ENCODE assay signal across 29 cellular contexts in genomic region chr2:20211420-20211819, GRCh38. TPM values are rescaled to one million over a fixed set of nuclear protein-coding genes. Genes with fewer than 3 reads are reported as not detected.
DNase-seq lines count a peak whose midpoint lies in the region; ATAC-seq, FAIRE-seq and TF ChIP-seq lines count a peak whose summit lies in the region.
"Had no signal": no experiment of that assay in that cellular context is flagged by ENCODE, and none has a peak within 500 bp of the region (broad histone marks: within the 10 kb centered on the region; RNA-seq: fewer than 3 reads in every experiment).

No MANE protein-coding gene starts in this region.

- H4K20me1 ChIP-seq in BLaER1 (peaks cover 17% of the 10 kb centered on the region; the same call in 1 of the 2 replicates), HepG2 (ENCODE audit: insufficient read depth, low read length) (no peaks in the 10 kb centered on the region)

- BruUV-seq in HepG2 (replicated peaks; lab: Mats Ljungman, UMichigan), result no TSS peak

- CTCF ChIA-PET in HepG2 (lab: Yijun Ruan, JAX; ENCODE audit: low intra/inter-chr PET ratio, low total read pairs), result no interaction called here

- DNase-seq in WERI-Rb-1, result no peak
- no peak for DNase-seq in HepG2 (ENCODE audit: low spot score)
- DNase-seq in sciatic nerve (ENCODE audit: low spot score), result no peak
- DNase-seq in nucleus accumbens (lab: John Stamatoyannopoulos, UW), result no peak
- DNase-seq in A172 (ENCODE audit: low spot score), result no peak
- DNase-seq: activated CD4-positive, alpha-beta T cell treated with anti-CD3 and anti-CD28 coated beads, Interleukin-2, amount 50 U/mL, for 1 hour; activated CD8-positive, alpha-beta memory T cell treated with anti-CD3 and anti-CD28 coated beads, Interleukin-2, amount 10 ng/mL, durations not matched to agents 7 days and 5 days; activated naive CD4-positive, alpha-beta T cell treated with Interleukin-2 at 50 U/mL for 16 hours; activated T-cell treated with anti-CD3 and anti-CD28 coated beads, Interleukin-2, amount 50 U/mL, for 72 hours; adrenal gland; brain microvascular endothelial cell; DMS79; IMR-90; NCI-H1105; NCI-H2029; RPMI8226; stimulated activated CD4-positive, alpha-beta T cell treated with anti-CD3 and anti-CD28 coated beads, Interleukin-12 subunit alpha, Interleukin-12 subunit beta, amount 100 ng/mL, for 4 hours; stimulated activated naive CD4-positive, alpha-beta T cell treated with Interleukin-2 at 50 U/mL for 16 hours; tibial artery had no signal

- TF ChIP-seq EP300 in HepG2 (IDR thresholded peaks at IDR 0.05; ENCODE audit: low read depth in 2 of 2, low read length in 2 of 2) (no peak), HepG2 (CRISPR knock-in tag; IDR thresholded peaks at IDR 0.05; ENCODE audit: borderline replicate concordance) (no peak)

- in situ Hi-C loops in HepG2 (cut with HindIII; ENCODE audit: extremely low pct_ligation_motif_present, low pct_unique_long_range_greater_than_20kb), result no loop called here

- H3K4me3 ChIP-seq in BLaER1 (no peak overlapping the region), WERI-Rb-1 (ENCODE audit: low read depth, low read length) (no peak overlapping the region), HepG2 (replicated peaks in 1 of 3; ENCODE audit: insufficient read depth in 1 of 3, low read depth in 2 of 3, low read length in 3 of 3) (no peak overlapping the region), skin epidermis (no peak overlapping the region)
- H3K4me3 ChIP-seq: A549, adrenal gland, lung, tibial artery had no signal

- FAIRE-seq in HepG2 (lab: Jason Lieb, UNC), result no peak
- FAIRE-seq: A549, colon, GM18507, islet of Langerhans had no signal

- H2AFZ ChIP-seq in HepG2 (ENCODE audit: low read length), result no peak overlapping the region

- H3K27me3 ChIP-seq in BLaER1, result no peaks in the 10 kb centered on the region
- H3K27me3 ChIP-seq in WERI-Rb-1 (ENCODE audit: insufficient read depth, low read depth, severe bottlenecking), result no peaks in the 10 kb centered on the region
- H3K27me3 ChIP-seq in HepG2 (ENCODE audit: control insufficient read depth in 1 of 2, insufficient read depth in 2 of 2, low read length in 2 of 2), result no peaks in the 10 kb centered on the region
- H3K27me3 ChIP-seq: adrenal gland, brain microvascular endothelial cell had no signal

- H3K9ac ChIP-seq in BLaER1, result 0 out of 2 replicates have a peak overlapping the region, but pooled peaks have one; percentile 49
- no peak overlapping the region for H3K9ac ChIP-seq in HepG2 (ENCODE audit: insufficient read depth, low read depth, low read length)

- peaks cover 43% of the 10 kb centered on the region for H3K79me2 ChIP-seq in HepG2 (ENCODE audit: insufficient read depth, low read length)

- H3K9me3 ChIP-seq in BLaER1 (no peaks in the 10 kb centered on the region), WERI-Rb-1 (ENCODE audit: severe bottlenecking) (no peaks in the 10 kb centered on the region), HepG2 (ENCODE audit: low read length) (no peaks in the 10 kb centered on the region)
- H3K9me3 ChIP-seq: A549, adrenal gland, tibial artery had no signal

- TF ChIP-seq POLR2A in HepG2 (IDR thresholded peaks at IDR 0.05; ENCODE audit: insufficient read depth in 1 of 2, low read depth in 2 of 2, low read length in 2 of 2), result no peak

- H3K36me3 ChIP-seq in BLaER1 (peaks cover 6% of the 10 kb centered on the region; the same call in 1 of the 2 replicates), WERI-Rb-1 (no peaks in the 10 kb centered on the region; the same call in 1 of the 2 replicates), HepG2 (replicated peaks in 1 of 2; ENCODE audit: control insufficient read depth in 1 of 2, insufficient read depth in 2 of 2, low read length in 2 of 2) (no peaks in the 10 kb centered on the region; a peak in 1 of 5 replicates)
- H3K36me3 ChIP-seq: adrenal gland, brain microvascular endothelial cell, tibial artery had no signal

- no peak for TF ChIP-seq CTCF in WERI-Rb-1 (IDR thresholded peaks at IDR 0.05; ENCODE audit: low read depth, low read length)
- TF ChIP-seq CTCF in HepG2 (CRISPR knock-in tag; IDR thresholded peaks at IDR 0.05), result no peak

- peaks cover 95% of the 10 kb centered on the region for H3K4me1 ChIP-seq in BLaER1
- peaks cover 100% of the 10 kb centered on the region for H3K4me1 ChIP-seq in HepG2 (ENCODE audit: insufficient read depth, low read length)

- ATAC-seq in HepG2 (no peak), sciatic nerve (no peak), HG03457 (IDR thresholded peaks at IDR 0.05; ENCODE audit: unreplicated experiment) (no peak)
- ATAC-seq: A549; activated CD8-positive, alpha-beta memory T cell treated with anti-CD3 and anti-CD28 coated beads, Interleukin-2, amount 10 ng/mL, durations not matched to agents 7 days and 5 days; activated T-cell treated with anti-CD3 and anti-CD28 coated beads, Interleukin-2, amount 50 U/mL, for 72 hours had no signal

- no peak for TF ChIP-seq RAD21 in HepG2 (CRISPR knock-in tag; IDR thresholded peaks at IDR 0.05)

- H3K27ac ChIP-seq in BLaER1 (peak overlapping the region; percentile 88), WERI-Rb-1 (peak overlapping the region; percentile 91), HepG2 (ENCODE audit: extremely low read length, insufficient read depth, low read length) (peak overlapping the region; percentile 83), skin epidermis (peak overlapping the region in 20 of 21 experiments; percentile 45 to 98 (median 84))
- H3K27ac ChIP-seq: A549, brain microvascular endothelial cell, HL-60, tibial artery had no signal

- POLR2A ChIA-PET in HepG2 (lab: Yijun Ruan, JAX), result interaction anchor here (1.3 to 2.2 kb wide), 3 partner anchors 12 to 32 kb away, joined by 5 to 11 read pairs (median 5); partner anchors contain the start of gene SDC1

- intact Hi-C loops in HepG2 (cut with micrococcal nuclease; ENCODE audit: unreplicated experiment) (loop anchor here (2.0 kb wide), 1 partner anchor 21 kb away; no protein-coding TSS in a partner anchor), sciatic nerve (cut with DNase I) (no loop called here)

- peak overlapping the region; percentile 84 for H3K4me2 ChIP-seq in BLaER1
- H3K4me2 ChIP-seq in HepG2 (ENCODE audit: low read depth, low read length), result no peak overlapping the region
- H3K4me2 ChIP-seq: A549 had no signal

- WGBS in HepG2 (ENCODE audit: low lambda C conversion rate), result 98% methylated on average over 9 of the region's 12 CpGs

TF ChIP-seq in HepG2, 621 proteins besides CTCF, POLR2A, EP300 and RAD21 (continues in another document):
- TF ChIP-seq RBAK (CRISPR knock-in tag; IDR thresholded peaks at IDR 0.05) (no peak), ZNF432 (CRISPR knock-in tag; IDR thresholded peaks at IDR 0.05; ENCODE audit: borderline replicate concordance) (no peak), PHF8 (CRISPR knock-in tag; IDR thresholded peaks at IDR 0.05) (no peak), SP140L (CRISPR knock-in tag; IDR thresholded peaks at IDR 0.05; ENCODE audit: borderline replicate concordance) (no peak), ZNF10 (CRISPR knock-in tag; IDR thresholded peaks at IDR 0.05; ENCODE audit: borderline replicate concordance, low read depth) (no peak), FOXP1 (IDR thresholded peaks at IDR 0.05) (no peak), FOXP1 (CRISPR knock-in tag; IDR thresholded peaks at IDR 0.05) (no peak), ZNF589 (CRISPR knock-in tag; conservative IDR thresholded peaks at IDR 0.05) (no peak), ZC3H13 (CRISPR knock-in tag; IDR thresholded peaks at IDR 0.05) (no peak), ZNF660 (CRISPR knock-in tag; IDR thresholded peaks at IDR 0.05; ENCODE audit: borderline replicate concordance, low read depth) (no peak), ZNF841 (CRISPR knock-in tag; IDR thresholded peaks at IDR 0.05; ENCODE audit: borderline replicate concordance) (no peak), MIXL1 (CRISPR knock-in tag; IDR thresholded peaks at IDR 0.05) (no peak)
- TF ChIP-seq, protein P1, sequence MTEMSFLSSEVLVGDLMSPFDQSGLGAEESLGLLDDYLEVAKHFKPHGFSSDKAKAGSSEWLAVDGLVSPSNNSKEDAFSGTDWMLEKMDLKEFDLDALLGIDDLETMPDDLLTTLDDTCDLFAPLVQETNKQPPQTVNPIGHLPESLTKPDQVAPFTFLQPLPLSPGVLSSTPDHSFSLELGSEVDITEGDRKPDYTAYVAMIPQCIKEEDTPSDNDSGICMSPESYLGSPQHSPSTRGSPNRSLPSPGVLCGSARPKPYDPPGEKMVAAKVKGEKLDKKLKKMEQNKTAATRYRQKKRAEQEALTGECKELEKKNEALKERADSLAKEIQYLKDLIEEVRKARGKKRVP (CRISPR knock-in tag; IDR thresholded peaks at IDR 0.05), result no peak

RNA-seq across cellular contexts. Expression of gene SDC1, which starts 13.5 kb away (rescaled TPM):
- 47.5 and 119 TPM in 2 replicates for total RNA-seq in HepG2 (2016; rRNA removed; fragmentation: Illumina TruSeq; extraction: Trizol)
- total RNA-seq in HepG2 (2016; cell fraction: cytosol; rRNA removed; fragmentation: Illumina TruSeq; extraction: Trizol; ENCODE audit: low read depth), result 9.3 and 11.1 TPM in 2 replicates
- total RNA-seq in HepG2 (2016; cell fraction: insoluble cytoplasmic fraction; rRNA removed; fragmentation: Illumina TruSeq; extraction: Trizol), result 45.4 and 119 TPM in 2 replicates
- 27.4 and 30.5 TPM in 2 replicates for total RNA-seq in HepG2 (2016; cell fraction: membrane; rRNA removed; fragmentation: Illumina TruSeq; extraction: Trizol)
- total RNA-seq in HepG2 (2016; cell fraction: nucleus; rRNA removed; fragmentation: Illumina TruSeq; extraction: Trizol), result 90.3 and 111 TPM in 2 replicates
- 108 and 113 TPM in 2 replicates for polyA plus RNA-seq in HepG2 (2011; rRNA removed)
- polyA plus RNA-seq in HepG2 (2011; cell fraction: cytosol; rRNA removed), result 78.7 and 130 TPM in 2 replicates
- 66.7 and 76.2 TPM in 2 replicates for polyA plus RNA-seq in HepG2 (2011; cell fraction: nucleus; rRNA removed)
- 44.8 and 48.6 TPM in 2 replicates for polyA plus RNA-seq in HepG2 (2012)
- polyA plus RNA-seq in HepG2 (2016; cell fraction: cytosol; fragmentation: Illumina TruSeq; extraction: Trizol; ENCODE audit: low read depth), result 8.7 TPM in 2 replicates
- 49.7 and 54.3 TPM in 2 replicates for polyA plus RNA-seq in HepG2 (2016; cell fraction: insoluble cytoplasmic fraction; fragmentation: Illumina TruSeq; extraction: Trizol; ENCODE audit: low read depth)
- 17.8 and 18.0 TPM in 2 replicates for polyA plus RNA-seq in HepG2 (2016; cell fraction: membrane; fragmentation: Illumina TruSeq; extraction: Trizol; ENCODE audit: low read depth)
- 156 and 173 TPM in 2 replicates for polyA plus RNA-seq in HepG2 (2016; cell fraction: nucleus; fragmentation: Illumina TruSeq; extraction: Trizol; ENCODE audit: insufficient read depth, low read depth)
- polyA minus RNA-seq in HepG2 (2011; rRNA and poly(A)+ RNA removed; ENCODE audit: low replicate concordance), result 13.0 and 159 TPM in 2 replicates
- 69.2 and 73.2 TPM in 2 replicates for polyA minus RNA-seq in HepG2 (2011; cell fraction: cytosol; rRNA and poly(A)+ RNA removed)
- 14.8 and 16.3 TPM in 2 replicates for polyA minus RNA-seq in HepG2 (2011; cell fraction: nucleus; rRNA and poly(A)+ RNA removed)
- 0.98 TPM for total RNA-seq in sciatic nerve
- 241 and 257 TPM in 2 replicates for total RNA-seq in A172 (2014; rRNA removed; shearing (Covaris generic))
- total RNA-seq: B cell had no signal
